1 cellular context compared by ENCODE assay signal in genomic region chr1:231603598-231604275, GRCh38.
TF ChIP-seq lines count a peak whose summit lies in the region.

No MANE protein-coding gene starts in this region.

TF ChIP-seq in K562, 482 proteins besides CTCF, POLR2A, EP300 and RAD21 (continued from another document and continues in another):
- TF ChIP-seq HLTF (IDR thresholded peaks at IDR 0.05) (no peak), ZNF24 (IDR thresholded peaks at IDR 0.05) (no peak), ZBTB49 (CRISPR knock-in tag; IDR thresholded peaks at IDR 0.05; ENCODE audit: borderline replicate concordance) (no peak), NRF1 (conservative IDR thresholded peaks at IDR 0.05 in 1 of 2, IDR thresholded peaks at IDR 0.05 in 1 of 2) (no peak), CHCHD3 (CRISPR knock-in tag; IDR thresholded peaks at IDR 0.05) (no peak), ZKSCAN3 (CRISPR knock-in tag; IDR thresholded peaks at IDR 0.05) (no peak), ZNF121 (CRISPR knock-in tag; conservative IDR thresholded peaks at IDR 0.05) (no peak), EWSR1 (IDR thresholded peaks at IDR 0.05; ENCODE audit: borderline replicate concordance, low read depth, partially characterized antibody) (no peak), HEY1 (CRISPR knock-in tag; IDR thresholded peaks at IDR 0.05; ENCODE audit: borderline replicate concordance) (peak; percentile 51; the same call in 1 of the 2 replicates), ZNF140 (CRISPR knock-in tag; IDR thresholded peaks at IDR 0.05) (no peak), E4F1 (CRISPR knock-in tag; IDR thresholded peaks at IDR 0.05; ENCODE audit: borderline replicate concordance) (no peak), NBN (IDR thresholded peaks at IDR 0.05; ENCODE audit: low read depth) (no peak), BHLHE40 (IDR thresholded peaks at IDR 0.05; ENCODE audit: low read length) (no peak), KAT2B (IDR thresholded peaks at IDR 0.05; ENCODE audit: low read depth, low read length) (no peak), L3MBTL2 (IDR thresholded peaks at IDR 0.05) (0 out of 2 replicates have a peak, but pooled peaks have one; percentile 22), PBX2 (CRISPR knock-in tag; IDR thresholded peaks at IDR 0.05; ENCODE audit: low read depth) (no peak), PBX2 (tag; conservative IDR thresholded peaks at IDR 0.05; ENCODE audit: low read depth) (no peak; the same call in 1 of the 2 replicates), SMARCA4 (IDR thresholded peaks at IDR 0.05) (0 out of 2 replicates have a peak, but pooled peaks have one; percentile 14), MLX (CRISPR knock-in tag; conservative IDR thresholded peaks at IDR 0.05) (no peak), HNRNPK (IDR thresholded peaks at IDR 0.05; ENCODE audit: low read depth, low read length, poor library complexity, severe bottlenecking) (no peak), BCLAF1 (IDR thresholded peaks at IDR 0.05; ENCODE audit: borderline replicate concordance in 1 of 2, control insufficient read depth in 1 of 2, low read depth in 2 of 2, low read length in 1 of 2) (no peak), ZNF79 (CRISPR knock-in tag; IDR thresholded peaks at IDR 0.05; ENCODE audit: low read depth) (0 out of 2 replicates have a peak, but pooled peaks have one; percentile 21), MNT (conservative IDR thresholded peaks at IDR 0.05) (peak in 1 of 2 experiments; percentile 25; a peak in 1 of 4 replicates), BRF1 (IDR thresholded peaks at IDR 0.05; ENCODE audit: borderline replicate concordance, extremely low read depth, insufficient read length) (no peak), XRCC3 (IDR thresholded peaks at IDR 0.05) (no peak), CBX2 (IDR thresholded peaks at IDR 0.05; ENCODE audit: insufficient read depth, low read length, poor library complexity, severe bottlenecking) (no peak), SP1 (CRISPR knock-in tag; IDR thresholded peaks at IDR 0.05) (no peak), PCBP1 (IDR thresholded peaks at IDR 0.05; ENCODE audit: low read depth, low read length, poor library complexity, severe bottlenecking) (no peak), SETDB1 (IDR thresholded peaks at IDR 0.05; ENCODE audit: low read length) (no peak), PYGO2 (tag; IDR thresholded peaks at IDR 0.05) (no peak), SRF (CRISPR knock-in tag; IDR thresholded peaks at IDR 0.05) (no peak), PCBP2 (IDR thresholded peaks at IDR 0.05; ENCODE audit: low read depth, low read length, poor library complexity, severe bottlenecking) (no peak), YY1 (IDR thresholded peaks at IDR 0.05; ENCODE audit: borderline replicate concordance in 1 of 3, control insufficient read depth in 1 of 3, extremely low read depth in 1 of 3, insufficient read depth in 3 of 3, insufficient read length in 1 of 3, insufficient replicate concordance in 2 of 3, low read depth in 1 of 3, low read length in 2 of 3) (peak in 1 of 3 experiments; percentile 31), SMAD2 (IDR thresholded peaks at IDR 0.05; ENCODE audit: low read depth, low read length) (no peak), ARID4B (CRISPR knock-in tag; IDR thresholded peaks at IDR 0.05) (no peak), ZNF75A (CRISPR knock-in tag; IDR thresholded peaks at IDR 0.05) (no peak), ERF (CRISPR knock-in tag; IDR thresholded peaks at IDR 0.05) (no peak), RBM22 (IDR thresholded peaks at IDR 0.05; ENCODE audit: low read depth, low read length, poor library complexity, severe bottlenecking) (no peak), FIP1L1 (IDR thresholded peaks at IDR 0.05; ENCODE audit: low read depth, low read length, poor library complexity, severe bottlenecking) (no peak), ZNF512 (tag; IDR thresholded peaks at IDR 0.05) (0 out of 2 replicates have a peak, but pooled peaks have one; percentile 11), CXXC5 (CRISPR knock-in tag; IDR thresholded peaks at IDR 0.05) (no peak), CBX8 (IDR thresholded peaks at IDR 0.05; ENCODE audit: borderline replicate concordance, extremely low read depth, low read depth, low read length, poor library complexity, severe bottlenecking) (no peak), ATF1 (CRISPR knock-in tag; IDR thresholded peaks at IDR 0.05) (no peak), ATF1 (tag; IDR thresholded peaks at IDR 0.05) (0 out of 2 replicates have a peak, but pooled peaks have one; percentile 3), DLX4 (CRISPR knock-in tag; IDR thresholded peaks at IDR 0.05) (no peak)
